Comparison of ENCODE assay signal across 1 cellular context in genomic region chr1:160328171-160328570, GRCh38.
TF ChIP-seq lines count a peak whose summit lies in the region.

No MANE protein-coding gene starts in this region.

TF ChIP-seq in SK-N-SH, 30 proteins besides CTCF, POLR2A, EP300 and RAD21 (continued from another document):
- TF ChIP-seq IRF3 (IDR thresholded peaks at IDR 0.05; ENCODE audit: low read depth, low read length) (no peak), FOXJ3 (CRISPR knock-in tag; IDR thresholded peaks at IDR 0.05) (no peak), TEAD4 (IDR thresholded peaks at IDR 0.05; ENCODE audit: borderline replicate concordance, insufficient read depth) (no peak), NRF1 (IDR thresholded peaks at IDR 0.05; ENCODE audit: low read depth, low read length) (no peak)
